In genomic region chr20:59412251-59412650, GRCh38 we compare ENCODE assay signal across 20 cellular contexts.
"Had no signal": no experiment of that assay in that cellular context is flagged by ENCODE, and none has a peak within 500 bp of the region (broad histone marks: within the 10 kb centered on the region; RNA-seq: fewer than 3 reads in every experiment).

No MANE protein-coding gene starts in this region.

- H3K9me3 Mint-ChIP-seq: activated CD8-positive, alpha-beta T cell treated with anti-CD3 and anti-CD28 coated beads for 36 hours; naive B cell; stimulated activated memory B cell treated with anti-CD40 and anti-IgM and Interleukin-4, amounts not matched to agents 10 μg/mL and 1 μg/mL and 100 μg/mL, for 72 hours had no signal

- H3K27ac Mint-ChIP-seq: activated CD8-positive, alpha-beta T cell treated with anti-CD3 and anti-CD28 coated beads for 36 hours; activated naive CD8-positive, alpha-beta T cell; naive B cell; stimulated activated memory B cell treated with anti-CD40 and anti-IgM and Interleukin-4, amounts not matched to agents 10 μg/mL and 1 μg/mL and 100 μg/mL, for 72 hours; WTC11 had no signal

- DNase-seq: activated CD4-positive, alpha-beta T cell treated with anti-CD3 and anti-CD28 coated beads for 48 hours; activated CD8-positive, alpha-beta memory T cell treated with anti-CD3 and anti-CD28 coated beads, Interleukin-2, amount 50 U/mL, for 4 hours; activated CD8-positive, alpha-beta T cell treated with anti-CD3 and anti-CD28 coated beads for 36 hours; activated gamma-delta T cell treated with Interleukin-2 at 50 U/mL for 16 hours; activated T-cell treated with anti-CD3 and anti-CD28 coated beads, Interleukin-2, amount 50 U/mL, for 48 hours; amniotic stem cell; effector CD4-positive, alpha-beta T cell; esophagus squamous epithelium; kidney; left ventricle myocardium inferior; naive B cell; stimulated activated CD4-positive, alpha-beta T cell treated with anti-CD3 and anti-CD28 coated beads, Interleukin-2, amount 100 ng/mL, for 48 hours; uterus had no signal

- H3K4me1 Mint-ChIP-seq: naive B cell; stimulated activated memory B cell treated with anti-CD40 and anti-IgM and Interleukin-4, amounts not matched to agents 10 μg/mL and 1 μg/mL and 100 μg/mL, for 72 hours had no signal

- H3K4me3 ChIP-seq: coronary artery, esophagus squamous epithelium, left ventricle myocardium inferior, tibial artery, uterus had no signal

- H3K9me3 ChIP-seq: esophagus squamous epithelium, left ventricle myocardium inferior, neutrophil, tibial artery, uterus had no signal

- H3K4me1 ChIP-seq: esophagus squamous epithelium, left ventricle myocardium inferior, tibial artery, uterus had no signal

- H3K36me3 ChIP-seq: esophagus squamous epithelium, left ventricle myocardium inferior, neutrophil, tibial artery, uterus had no signal

- H3K27ac ChIP-seq: coronary artery, esophagus squamous epithelium, left ventricle myocardium inferior, neutrophil, tibial artery, uterus had no signal

- ATAC-seq: activated CD8-positive, alpha-beta T cell treated with anti-CD3 and anti-CD28 coated beads for 36 hours; stimulated activated memory B cell treated with anti-CD40 and anti-IgM and Interleukin-4, amounts not matched to agents 10 μg/mL and 1 μg/mL and 100 μg/mL, for 72 hours had no signal

- H3K36me3 Mint-ChIP-seq: activated naive CD8-positive, alpha-beta T cell; naive B cell; stimulated activated memory B cell treated with anti-CD40 and anti-IgM and Interleukin-4, amounts not matched to agents 10 μg/mL and 1 μg/mL and 100 μg/mL, for 72 hours had no signal

- H3K4me3 Mint-ChIP-seq: activated CD8-positive, alpha-beta T cell treated with anti-CD3 and anti-CD28 coated beads for 36 hours; activated naive CD8-positive, alpha-beta T cell; naive B cell; stimulated activated memory B cell treated with anti-CD40 and anti-IgM and Interleukin-4, amounts not matched to agents 10 μg/mL and 1 μg/mL and 100 μg/mL, for 72 hours; WTC11 had no signal

- FAIRE-seq: endothelial cell of umbilical vein, kidney had no signal
